In genomic region chr6:142945446-142946180, GRCh38 we compare ENCODE assay signal across 8 cellular contexts. TPM values are rescaled to one million over a fixed set of nuclear protein-coding genes. Genes with fewer than 3 reads are reported as not detected.
A peak's percentile ranks its signal among the peaks of the same experiment; 100 is the strongest.
DNase-seq lines count a peak whose midpoint lies in the region; ATAC-seq and FAIRE-seq lines count a peak whose summit lies in the region.

No MANE protein-coding gene starts in this region.

- peak overlapping the region; percentile 60 for H3K9ac ChIP-seq in SK-N-MC (ENCODE audit: insufficient read length)
- peak overlapping the region; percentile 95 for H3K9ac ChIP-seq in adipocyte (ENCODE audit: low read length)
- H3K9ac ChIP-seq in rectal smooth muscle tissue (ENCODE audit: low read length): peak overlapping the region; percentile 94

- peaks cover 20% of the 10 kb centered on the region for H3K4me1 ChIP-seq in adipocyte (ENCODE audit: control insufficient read depth, insufficient read depth, low read length)
- peaks cover 2% of the 10 kb centered on the region for H3K4me1 ChIP-seq in rectal smooth muscle tissue (ENCODE audit: control insufficient read depth, insufficient read depth, low read length)

- FAIRE-seq in GM18507 (lab: Jason Lieb, UNC): no peak

- H3K27ac ChIP-seq in SK-N-MC: no peak overlapping the region
- peak overlapping the region; percentile 98 for H3K27ac ChIP-seq in rectal smooth muscle tissue (ENCODE audit: low read depth, low read length)

- H3K36me3 ChIP-seq in SK-N-MC (ENCODE audit: insufficient read depth, low read length) (no peaks in the 10 kb centered on the region), adipocyte (ENCODE audit: control insufficient read depth, insufficient read depth, low read length, severe bottlenecking) (no peaks in the 10 kb centered on the region), rectal smooth muscle tissue (ENCODE audit: control insufficient read depth, insufficient read depth, low read length) (no peaks in the 10 kb centered on the region)

- H3K4me3 ChIP-seq in SK-N-MC (peak overlapping the region; percentile 93), adipocyte (ENCODE audit: low read length) (peak overlapping the region; percentile 98), rectal smooth muscle tissue (ENCODE audit: low read length) (peak overlapping the region; percentile 89)

- intact Hi-C loops in left ventricle myocardium superior (cut with micrococcal nuclease): loop anchor here (10.0 kb wide), 1 partner anchor 101 kb away; no protein-coding TSS in a partner anchor

- H3K27me3 ChIP-seq in adipocyte (replicated peaks; ENCODE audit: control insufficient read depth, insufficient read depth, low read length): no peaks in the 10 kb centered on the region
- H3K27me3 ChIP-seq in rectal smooth muscle tissue (ENCODE audit: control insufficient read depth, insufficient read depth, low read length): no peaks in the 10 kb centered on the region

- ATAC-seq in HG02981 (IDR thresholded peaks at IDR 0.05; ENCODE audit: unreplicated experiment) (peak; percentile 8), left ventricle myocardium superior (peak; percentile 10), HG03196 (IDR thresholded peaks at IDR 0.05; ENCODE audit: unreplicated experiment) (no peak)

- DNase-seq in GM18507 (ENCODE audit: extremely low spot score, insufficient read length, low read depth) (peak; percentile 18), SK-N-MC (ENCODE audit: low read depth, low spot score) (no peak), adipocyte (ENCODE audit: low read depth) (no peak), left ventricle myocardium superior (peak; percentile 66), NOMO-1 treated with DMSO at 0.1 percent for 48 hours (lab: John Stamatoyannopoulos, UW; ENCODE audit: unreplicated experiment) (no peak)

- H3K9me3 ChIP-seq in SK-N-MC (ENCODE audit: low read depth, low read length) (no peaks in the 10 kb centered on the region), adipocyte (ENCODE audit: control insufficient read depth, low read length) (no peaks in the 10 kb centered on the region)

RNA-seq across cellular contexts. Expression of gene HIVEP2, which starts 0.6 kb away (rescaled TPM):
- total RNA-seq in left ventricle myocardium superior: 14.4 TPM

Comparison
In these comparisons a context has a peak if more than half of its experiments do, and no peak if none do; other contexts are left out.
1. DNase-seq: peak in GM18507 (single experiment) and left ventricle myocardium superior (single experiment); none in SK-N-MC (single experiment), adipocyte (single experiment) and NOMO-1 treated with DMSO at 0.1 percent for 48 hours (single experiment).
2. Peak in every context shown above with its lines, with median percentiles within 50 percentile points of each other: H3K4me3 ChIP-seq and H3K9ac ChIP-seq.